Comparison of ENCODE assay signal across 24 cellular contexts in the genomic region with DNA sequence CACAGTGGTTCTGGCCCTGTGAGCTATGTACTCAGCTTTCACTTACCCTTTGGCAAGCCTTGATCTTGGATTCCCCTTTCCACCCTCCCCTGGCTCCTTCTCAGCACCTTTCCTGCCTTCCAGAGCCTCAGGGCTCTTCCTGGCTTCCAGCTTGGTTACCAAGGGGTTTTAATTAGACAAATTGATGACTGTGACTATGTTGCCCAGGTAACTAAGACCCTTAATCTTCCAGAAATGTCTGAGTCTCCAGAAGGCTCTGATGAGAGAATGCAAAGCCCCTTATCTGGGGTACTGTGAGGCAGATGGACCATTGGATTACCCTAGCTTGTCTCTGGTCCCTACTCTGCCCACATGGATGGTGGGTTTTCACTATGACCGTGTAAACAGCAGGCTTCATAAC.
DNase-seq lines count a peak whose midpoint lies in the region; ATAC-seq, FAIRE-seq and TF ChIP-seq lines count a peak whose summit lies in the region.
"Had no signal": no experiment of that assay in that cellular context is flagged by ENCODE, and none has a peak within 500 bp of the region (broad histone marks: within the 10 kb centered on the region; RNA-seq: fewer than 3 reads in every experiment).

No MANE protein-coding gene starts in this region.

- peaks cover 4% of the 10 kb centered on the region for H3K4me1 Mint-ChIP-seq in endodermal cell
- H3K4me1 Mint-ChIP-seq in activated CD4-positive, alpha-beta memory T cell treated with anti-CD3 and anti-CD28 coated beads for 36 hours (ENCODE audit: low read depth): no peaks in the 10 kb centered on the region
- H3K4me1 Mint-ChIP-seq: CD14-positive monocyte; CD8-positive, alpha-beta memory T cell had no signal

- H3K9me3 Mint-ChIP-seq in endodermal cell: no peaks in the 10 kb centered on the region
- no peaks in the 10 kb centered on the region for H3K9me3 Mint-ChIP-seq in activated CD4-positive, alpha-beta memory T cell treated with anti-CD3 and anti-CD28 coated beads for 36 hours
- H3K9me3 Mint-ChIP-seq: HFFc6 had no signal

- no peak overlapping the region for H2BK12ac ChIP-seq in neuronal stem cell (ENCODE audit: low read length)

- H3K79me1 ChIP-seq in neuronal stem cell (ENCODE audit: low read depth, low read length): no peaks in the 10 kb centered on the region

- TF ChIP-seq CTCF in D721Med (IDR thresholded peaks at IDR 0.05; ENCODE audit: insufficient read depth, missing control alignments) (no peak), endodermal cell (conservative IDR thresholded peaks at IDR 0.05) (no peak)

- H3K27me3 Mint-ChIP-seq in endodermal cell (ENCODE audit: insufficient read depth): peaks cover 12% of the 10 kb centered on the region
- H3K27me3 Mint-ChIP-seq in activated CD4-positive, alpha-beta memory T cell treated with anti-CD3 and anti-CD28 coated beads for 36 hours: peaks cover 2% of the 10 kb centered on the region

- CTCF ChIA-PET in activated CD4-positive, alpha-beta memory T cell treated with anti-CD3 and anti-CD28 coated beads for 36 hours (lab: Charles Lee): interaction anchor here (1.0 to 6.7 kb wide), 6 partner anchors 85 to 335 kb away, joined by 3 to 68 read pairs (median 7); a partner anchor contains a TSS

- H3K27me3 ChIP-seq in endodermal cell (ENCODE audit: control insufficient read depth, insufficient read depth, low read length, poor library complexity, severe bottlenecking) (peaks cover 20% of the 10 kb centered on the region), neuronal stem cell (ENCODE audit: control insufficient read depth in 3 of 3, insufficient read depth in 3 of 3, low read depth in 1 of 3, low read length in 3 of 3) (peaks cover 0 to 25% (median 0%) of the 10 kb centered on the region in 3 experiments)
- H3K27me3 ChIP-seq: BE2C; BLaER1 treated with 17β-estradiol and CSF1 and Interleukin-3, amounts not matched to agents 10 nM and 100 nM had no signal

- no peaks in the 10 kb centered on the region for H3K36me3 ChIP-seq in endodermal cell (ENCODE audit: control insufficient read depth, insufficient read depth, low read length)
- no peaks in the 10 kb centered on the region for H3K36me3 ChIP-seq in neuronal stem cell (replicated peaks in 1 of 2; ENCODE audit: control insufficient read depth in 2 of 2, insufficient read depth in 2 of 2, low read length in 2 of 2)
- H3K36me3 ChIP-seq: BE2C, HAP-1 had no signal

- no peak overlapping the region for H3K4me2 ChIP-seq in neuronal stem cell (ENCODE audit: insufficient read depth, low read length, poor library complexity, severe bottlenecking)
- H3K4me2 ChIP-seq: A549; BLaER1 treated with 17β-estradiol and CSF1 and Interleukin-3, amounts not matched to agents 10 nM and 100 nM had no signal

- no peak for ATAC-seq in HG02571 (IDR thresholded peaks at IDR 0.05; ENCODE audit: unreplicated experiment)
- ATAC-seq: A549 had no signal

- intact Hi-C loops in activated CD4-positive, alpha-beta memory T cell treated with anti-CD3 and anti-CD28 coated beads for 36 hours (cut with micrococcal nuclease): no loop called here

- H3K9me3 ChIP-seq in endodermal cell (ENCODE audit: control insufficient read depth, low read length) (no peaks in the 10 kb centered on the region), neuronal stem cell (replicated peaks in 1 of 2; ENCODE audit: control insufficient read depth in 2 of 2, insufficient read depth in 1 of 2, low read depth in 1 of 2, low read length in 2 of 2) (peaks cover 2 to 7% of the 10 kb centered on the region in 2 donors)
- H3K9me3 ChIP-seq: A549, BE2C, HAP-1 had no signal

- FAIRE-seq in D721Med (lab: Jason Lieb, UNC): peak; percentile 100
- FAIRE-seq: A549, G401.6, GM12892, H54 had no signal

- H4K91ac ChIP-seq in neuronal stem cell (ENCODE audit: low read depth, low read length, poor library complexity): no peak overlapping the region

- no peak overlapping the region for H3K4me3 Mint-ChIP-seq in endodermal cell
- H3K4me3 Mint-ChIP-seq in activated CD4-positive, alpha-beta memory T cell treated with anti-CD3 and anti-CD28 coated beads for 36 hours: no peak overlapping the region
- H3K4me3 Mint-ChIP-seq: CD14-positive monocyte; CD4-positive, alpha-beta T cell; CD8-positive, alpha-beta memory T cell; HFFc6 had no signal

- H3K14ac ChIP-seq in neuronal stem cell (ENCODE audit: low read length): no peak overlapping the region

- peak overlapping the region; percentile 31 for H3K18ac ChIP-seq in neuronal stem cell (ENCODE audit: low read length)

- H3K4ac ChIP-seq in neuronal stem cell (ENCODE audit: low read length): no peak overlapping the region

- H4K8ac ChIP-seq in neuronal stem cell (ENCODE audit: low read depth, low read length): no peak overlapping the region

- DNase-seq in D721Med (ENCODE audit: insufficient read length, low spot score) (peak; percentile 94), NCI-H82 treated with DMSO at 0.1 percent for 48 hours (lab: John Stamatoyannopoulos, UW; ENCODE audit: unreplicated experiment) (peak; percentile 91), endodermal cell (peak; percentile 3), neuronal stem cell (ENCODE audit: low spot score) (no peak), NCI-H187 (lab: John Stamatoyannopoulos, UW) (no peak)
- DNase-seq in activated CD4-positive, alpha-beta memory T cell treated with anti-CD3 and anti-CD28 coated beads for 36 hours: no peak
- DNase-seq: 8988T; ACHN; AML-193; BE2C; CD4-positive, alpha-beta T cell; CD8-positive, alpha-beta memory T cell; DMS153; DND-41; GOT3; HFFc6 had no signal

- H2AK5ac ChIP-seq in neuronal stem cell (ENCODE audit: low read depth, low read length): peak overlapping the region; percentile 54

- H3K4me1 ChIP-seq in endodermal cell (ENCODE audit: control insufficient read depth, insufficient read depth, low read length) (no peaks in the 10 kb centered on the region), neuronal stem cell (ENCODE audit: control insufficient read depth in 2 of 2, insufficient read depth in 1 of 2, low read depth in 1 of 2, low read length in 2 of 2) (peaks cover 11 to 18% of the 10 kb centered on the region in 2 donors)
- H3K4me1 ChIP-seq: A549; BE2C; BLaER1 treated with 17β-estradiol and CSF1 and Interleukin-3, amounts not matched to agents 10 nM and 100 nM; HAP-1 had no signal

- H2BK120ac ChIP-seq in neuronal stem cell (ENCODE audit: low read depth, low read length): no peak overlapping the region

- no peak overlapping the region for H2AFZ ChIP-seq in neuronal stem cell (ENCODE audit: low read length)

- no peak overlapping the region for H3K4me3 ChIP-seq in endodermal cell (ENCODE audit: low read length)
- H3K4me3 ChIP-seq in neuronal stem cell (ENCODE audit: low read length in 2 of 2): no peak overlapping the region
- H3K4me3 ChIP-seq: A549; BLaER1 treated with 17β-estradiol and CSF1 and Interleukin-3, amounts not matched to agents 10 nM and 100 nM; HAP-1 had no signal

- no peaks in the 10 kb centered on the region for H3K36me3 Mint-ChIP-seq in endodermal cell (ENCODE audit: low read depth)
- H3K36me3 Mint-ChIP-seq in activated CD4-positive, alpha-beta memory T cell treated with anti-CD3 and anti-CD28 coated beads for 36 hours: no peaks in the 10 kb centered on the region

- POLR2A ChIA-PET in activated CD4-positive, alpha-beta memory T cell treated with anti-CD3 and anti-CD28 coated beads for 36 hours (lab: Charles Lee): no interaction called here

- H3K27ac ChIP-seq in endodermal cell (ENCODE audit: low read depth, low read length) (no peak overlapping the region), neuronal stem cell (replicated peaks; ENCODE audit: low read length) (no peak overlapping the region)
- H3K27ac ChIP-seq: A549; BLaER1 treated with 17β-estradiol and CSF1 and Interleukin-3, amounts not matched to agents 10 nM and 100 nM had no signal

- no peak overlapping the region for H2BK5ac ChIP-seq in neuronal stem cell (ENCODE audit: low read length)

- H2BK15ac ChIP-seq in neuronal stem cell (ENCODE audit: low read length): peak overlapping the region; percentile 53

- H3K9ac ChIP-seq in endodermal cell (ENCODE audit: extremely low read depth, low read length, poor library complexity, severe bottlenecking) (no peak overlapping the region), neuronal stem cell (ENCODE audit: low read depth, low read length, poor library complexity) (no peak overlapping the region)
- H3K9ac ChIP-seq: BLaER1 treated with 17β-estradiol and CSF1 and Interleukin-3, amounts not matched to agents 10 nM and 100 nM had no signal

- 71 to 80% methylated on average over 1 of the region's 1 CpG for WGBS in endodermal cell (ENCODE audit: insufficient coverage in 1 of 2, insufficient read length in 1 of 2), 2 experiments
- WGBS in neuronal stem cell (ENCODE audit: extremely low coverage in 2 of 2, insufficient read length in 2 of 2, insufficient replicate concordance in 1 of 2), 2 donors: no CpG with 5 or more reads among the region's 1 CpG

- no peak overlapping the region for H3K27ac Mint-ChIP-seq in endodermal cell
- H3K27ac Mint-ChIP-seq in activated CD4-positive, alpha-beta memory T cell treated with anti-CD3 and anti-CD28 coated beads for 36 hours: no peak overlapping the region
- H3K27ac Mint-ChIP-seq: CD14-positive monocyte; CD4-positive, alpha-beta T cell; CD8-positive, alpha-beta memory T cell; HFFc6 had no signal

- H3K23ac ChIP-seq in neuronal stem cell (ENCODE audit: low read depth, low read length, poor library complexity): no peak overlapping the region

Comparison
In these comparisons a context has a peak if more than half of its experiments do, and no peak if none do; other contexts are left out.
1. DNase-seq: peak in D721Med (single experiment), NCI-H82 treated with DMSO at 0.1 percent for 48 hours (single experiment) and endodermal cell (single experiment); none in neuronal stem cell (single experiment), NCI-H187 (0 of 2) and activated CD4-positive, alpha-beta memory T cell treated with anti-CD3 and anti-CD28 coated beads for 36 hours (single experiment).